In genomic region chr4:75723117-75723801, GRCh38 we compare ENCODE assay signal across 8 cellular contexts. TPM values are rescaled to one million over a fixed set of nuclear protein-coding genes. Genes with fewer than 3 reads are reported as not detected.
A peak's percentile ranks its signal among the peaks of the same experiment; 100 is the strongest.
DNase-seq lines count a peak whose midpoint lies in the region; ATAC-seq and TF ChIP-seq lines count a peak whose summit lies in the region.

No MANE protein-coding gene starts in this region.

- H3K4me3 ChIP-seq in PC-3 (ENCODE audit: low read length), result peak overlapping the region; percentile 94
- H3K4me3 ChIP-seq in endocrine pancreas (ENCODE audit: control insufficient read depth, insufficient read depth, low read length), result peak overlapping the region; percentile 74

- H3K9ac ChIP-seq in PC-3 (ENCODE audit: low read length), result peak overlapping the region; percentile 96
- H3K9ac ChIP-seq in endocrine pancreas (ENCODE audit: control insufficient read depth, insufficient read depth, low read length), result no peak overlapping the region

- H3K27ac Mint-ChIP-seq in natural killer cell treated with Interleukin-12 subunit alpha and Interleukin-12 subunit beta and Interleukin-15 and Interleukin-18, amount 100 ng/mL, for 72 hours, result peak overlapping the region; percentile 99 to 100

- ATAC-seq in PC-3, result peak; percentile 34
- no peak for ATAC-seq in natural killer cell treated with Interleukin-12 subunit alpha and Interleukin-12 subunit beta and Interleukin-15 and Interleukin-18, amount 100 ng/mL, for 72 hours
- ATAC-seq in HG03196 (IDR thresholded peaks at IDR 0.05; ENCODE audit: unreplicated experiment), result no peak

- no peaks in the 10 kb centered on the region for H3K36me3 ChIP-seq in PC-3 (ENCODE audit: low read depth, low read length)
- H3K36me3 ChIP-seq in endocrine pancreas (ENCODE audit: control insufficient read depth, insufficient read depth, low read length), result no peaks in the 10 kb centered on the region

- peak overlapping the region; percentile 66; the same call in 1 of the 2 replicates for H2AFZ ChIP-seq in PC-3 (ENCODE audit: low read length)

- no peaks in the 10 kb centered on the region for H3F3A ChIP-seq in PC-3 (ENCODE audit: low read length, unreplicated experiment)

- H3K27me3 ChIP-seq in PC-3 (ENCODE audit: low read length) (no peaks in the 10 kb centered on the region), endocrine pancreas (ENCODE audit: control insufficient read depth, insufficient read depth, low read length) (no peaks in the 10 kb centered on the region)

- H3K9me3 Mint-ChIP-seq in natural killer cell treated with Interleukin-12 subunit alpha and Interleukin-12 subunit beta and Interleukin-15 and Interleukin-18, amount 100 ng/mL, for 72 hours, result no peaks in the 10 kb centered on the region

- H3K27me3 Mint-ChIP-seq in natural killer cell treated with Interleukin-12 subunit alpha and Interleukin-12 subunit beta and Interleukin-15 and Interleukin-18, amount 100 ng/mL, for 72 hours, result no peaks in the 10 kb centered on the region

- H3K9me3 ChIP-seq in PC-3 (ENCODE audit: low read length) (no peaks in the 10 kb centered on the region), endocrine pancreas (ENCODE audit: control insufficient read depth, low read length) (no peaks in the 10 kb centered on the region)

- CTCF ChIA-PET in PC-3 (lab: Charles Lee), result interaction anchor here (0.6 to 1.9 kb wide), 2 partner anchors 50 to 359 kb away, joined by 3 to 8 read pairs; partner anchors contain the start of gene G3BP2

- no TSS peak for BruUV-seq in PC-3 (replicated peaks; lab: Mats Ljungman, UMichigan)

- H3K4me2 ChIP-seq in PC-3 (ENCODE audit: low read length), result peak overlapping the region; percentile 90

- peaks cover 57% of the 10 kb centered on the region for H3K79me2 ChIP-seq in PC-3 (ENCODE audit: low read length)

- peak overlapping the region; percentile 82 for H3K27ac ChIP-seq in PC-3 (ENCODE audit: low read length)

- DNase-seq in SHP77 treated with DMSO at 0.1 percent for 48 hours (lab: John Stamatoyannopoulos, UW) (peak; percentile 8), SHP77 (lab: John Stamatoyannopoulos, UW) (no peak), PC-3 (peak; percentile 74), 8988T (no peak), HuH-7 (ENCODE audit: low spot score) (no peak)
- DNase-seq in natural killer cell treated with Interleukin-12 subunit alpha and Interleukin-12 subunit beta and Interleukin-15 and Interleukin-18, amount 100 ng/mL, for 72 hours (ENCODE audit: low spot score), result no peak

- no peaks in the 10 kb centered on the region for H4K20me1 ChIP-seq in PC-3 (ENCODE audit: low read length)

- no peaks in the 10 kb centered on the region for H3K36me3 Mint-ChIP-seq in natural killer cell treated with Interleukin-12 subunit alpha and Interleukin-12 subunit beta and Interleukin-15 and Interleukin-18, amount 100 ng/mL, for 72 hours

- intact Hi-C loops in PC-3 (cut with micrococcal nuclease), result loop anchor here (5.0 kb wide), 1 partner anchor 71 kb away; no protein-coding TSS in a partner anchor

- POLR2A ChIA-PET in PC-3 (lab: Charles Lee; ENCODE audit: unreplicated experiment), result interaction anchor here (0.6 to 1.9 kb wide), 3 partner anchors 50 to 1176 kb away, joined by 4 to 15 read pairs (median 4); partner anchors contain the start of gene G3BP2

- H3K9me2 ChIP-seq in PC-3 (replicated peaks; ENCODE audit: low read length), result no peaks in the 10 kb centered on the region

- H3K4me3 Mint-ChIP-seq in natural killer cell treated with Interleukin-12 subunit alpha and Interleukin-12 subunit beta and Interleukin-15 and Interleukin-18, amount 100 ng/mL, for 72 hours, result peak overlapping the region; percentile 99

- H3K4me1 ChIP-seq in PC-3 (ENCODE audit: insufficient read depth, low read length) (peaks cover 27% of the 10 kb centered on the region), endocrine pancreas (ENCODE audit: control insufficient read depth, insufficient read depth, low read length) (peaks cover 14% of the 10 kb centered on the region)

- TF ChIP-seq CTCF in PC-3 (conservative IDR thresholded peaks at IDR 0.05; ENCODE audit: low read depth, low read length), result no peak

- peaks cover 33 to 44% of the 10 kb centered on the region in 2 donors for H3K4me1 Mint-ChIP-seq in natural killer cell treated with Interleukin-12 subunit alpha and Interleukin-12 subunit beta and Interleukin-15 and Interleukin-18, amount 100 ng/mL, for 72 hours (ENCODE audit: low read depth in 2 of 2)

RNA-seq across cellular contexts. Expression of gene USO1, which starts 1.1 kb away (rescaled TPM):
- total RNA-seq in PC-3 (2014; rRNA removed), result 29.9 and 34.3 TPM in 2 replicates
- total RNA-seq in natural killer cell treated with Interleukin-12 subunit alpha and Interleukin-12 subunit beta and Interleukin-15 and Interleukin-18, amount 100 ng/mL, for 72 hours, result 10 to 100 TPM; 49.6 to 59.4 TPM

RNA-seq across cellular contexts. Expression of gene G3BP2, which starts 50.0 kb away (rescaled TPM):
- 63.2 and 68.7 TPM in 2 replicates for total RNA-seq in PC-3 (2014; rRNA removed)
- total RNA-seq in natural killer cell treated with Interleukin-12 subunit alpha and Interleukin-12 subunit beta and Interleukin-15 and Interleukin-18, amount 100 ng/mL, for 72 hours, result 100 to 1,000 TPM; 107 to 159 TPM

Comparison
In these comparisons a context has a peak if more than half of its experiments do, and no peak if none do; other contexts are left out.
1. DNase-seq: peak in SHP77 treated with DMSO at 0.1 percent for 48 hours (single experiment) and PC-3 (single experiment); none in SHP77 (0 of 2), natural killer cell treated with Interleukin-12 subunit alpha and Interleukin-12 subunit beta and Interleukin-15 and Interleukin-18, amount 100 ng/mL, for 72 hours (single experiment), 8988T (single experiment) and HuH-7 (single experiment).